In the genomic region with DNA sequence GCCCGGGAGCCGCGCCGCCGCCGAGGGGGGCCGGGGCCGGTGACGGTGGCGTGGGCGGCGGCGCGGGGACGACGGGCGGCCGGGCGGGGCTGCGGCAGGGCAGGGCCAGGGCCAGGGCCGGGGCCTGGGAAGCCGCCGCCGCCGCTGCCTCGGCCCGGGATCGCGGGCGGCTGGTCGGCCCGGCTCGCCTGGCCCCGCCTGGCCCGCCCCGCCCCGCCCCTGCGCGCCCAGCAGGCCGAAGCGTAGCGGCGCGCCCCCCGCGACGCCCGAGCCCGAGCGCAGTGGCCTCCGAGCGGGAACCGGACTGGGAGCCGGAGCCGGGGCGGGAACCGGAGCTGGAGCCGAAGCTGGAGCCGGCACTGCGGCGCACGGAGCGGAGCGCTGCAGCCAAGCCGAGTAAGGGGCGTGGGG, we compare ENCODE assay signal across 1 cellular context.
TF ChIP-seq lines count a peak whose summit lies in the region.

A gene with protein sequence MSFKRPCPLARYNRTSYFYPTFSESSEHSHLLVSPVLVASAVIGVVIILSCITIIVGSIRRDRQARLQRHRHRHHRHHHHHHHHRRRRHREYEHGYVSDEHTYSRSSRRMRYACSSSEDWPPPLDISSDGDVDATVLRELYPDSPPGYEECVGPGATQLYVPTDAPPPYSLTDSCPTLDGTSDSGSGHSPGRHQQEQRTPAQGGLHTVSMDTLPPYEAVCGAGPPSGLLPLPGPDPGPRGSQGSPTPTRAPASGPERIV (plus strand): TSS at position 260 of the 411 bp plus-strand sequence. CDS start 10,382 bp downstream, outside the sequence.

TF ChIP-seq in endothelial cell of umbilical vein, 7 proteins besides CTCF, POLR2A, EP300 and RAD21:
- no peak for TF ChIP-seq JUN (IDR thresholded peaks at IDR 0.05; ENCODE audit: borderline replicate concordance, insufficient read depth, insufficient read length, low read depth)
- TF ChIP-seq, protein P1, sequence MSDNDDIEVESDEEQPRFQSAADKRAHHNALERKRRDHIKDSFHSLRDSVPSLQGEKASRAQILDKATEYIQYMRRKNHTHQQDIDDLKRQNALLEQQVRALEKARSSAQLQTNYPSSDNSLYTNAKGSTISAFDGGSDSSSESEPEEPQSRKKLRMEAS (IDR thresholded peaks at IDR 0.05; ENCODE audit: insufficient read depth, insufficient read length), result no peak
- TF ChIP-seq EZH2 (IDR thresholded peaks at IDR 0.05; ENCODE audit: borderline replicate concordance, low read depth, low read length, severe bottlenecking), result no peak
- TF ChIP-seq GATA2 (IDR thresholded peaks at IDR 0.05; ENCODE audit: insufficient read depth, insufficient read length, low read depth, low read length), result no peak
- TF ChIP-seq FOS (IDR thresholded peaks at IDR 0.05; ENCODE audit: borderline replicate concordance, insufficient read depth, low read length), result no peak
- TF ChIP-seq MYC (IDR thresholded peaks at IDR 0.05; ENCODE audit: low read depth, low read length), result no peak
- no peak for TF ChIP-seq POLR2AphosphoS5 (IDR thresholded peaks at IDR 0.05; ENCODE audit: insufficient read depth, low read depth, low read length)
